ENCODE assay signal across 13 cellular contexts in genomic region chr21:20662523-20662922, GRCh38.
"Had no signal": no experiment of that assay in that cellular context is flagged by ENCODE, and none has a peak within 500 bp of the region (broad histone marks: within the 10 kb centered on the region; RNA-seq: fewer than 3 reads in every experiment).

No MANE protein-coding gene starts in this region.

- H3K4me1 Mint-ChIP-seq: activated CD8-positive, alpha-beta memory T cell treated with anti-CD3 and anti-CD28 coated beads, Interleukin-2, amount 10 ng/mL, durations not matched to agents 7 days and 5 days had no signal

- H3K4me3 Mint-ChIP-seq: activated CD8-positive, alpha-beta memory T cell treated with anti-CD3 and anti-CD28 coated beads, Interleukin-2, amount 10 ng/mL, durations not matched to agents 7 days and 5 days had no signal

- H3K36me3 Mint-ChIP-seq: activated CD8-positive, alpha-beta memory T cell treated with anti-CD3 and anti-CD28 coated beads, Interleukin-2, amount 10 ng/mL, durations not matched to agents 7 days and 5 days had no signal

- H3K27me3 ChIP-seq: gastroesophageal sphincter, pancreas, sigmoid colon, spleen, stomach, testis, upper lobe of left lung had no signal

- H3K4me3 ChIP-seq: gastroesophageal sphincter, pancreas, sigmoid colon, spleen, stomach, testis, upper lobe of left lung had no signal

- H3K27ac ChIP-seq: gastroesophageal sphincter, pancreas, sigmoid colon, spleen, stomach, testis, upper lobe of left lung had no signal

- H3K27me3 Mint-ChIP-seq: activated CD8-positive, alpha-beta memory T cell treated with anti-CD3 and anti-CD28 coated beads, Interleukin-2, amount 10 ng/mL, durations not matched to agents 7 days and 5 days had no signal

- DNase-seq: activated CD4-positive, alpha-beta T cell treated with anti-CD3 and anti-CD28 coated beads, Interleukin-2, amount 50 U/mL, for 4 hours; activated CD8-positive, alpha-beta memory T cell treated with anti-CD3 and anti-CD28 coated beads, Interleukin-2, amount 10 ng/mL, durations not matched to agents 7 days and 5 days; activated naive CD4-positive, alpha-beta T cell treated with anti-CD3 and anti-CD28 coated beads, Interleukin-2, amount 50 U/mL, for 16 hours; activated T-cell treated with anti-CD3 and anti-CD28 coated beads, Interleukin-2, amount 50 U/mL, for 1 hour; dermis blood vessel endothelial cell; sigmoid colon; spleen; stomach; testis; upper lobe of left lung had no signal

- H3K27ac Mint-ChIP-seq: activated CD8-positive, alpha-beta memory T cell treated with anti-CD3 and anti-CD28 coated beads, Interleukin-2, amount 10 ng/mL, durations not matched to agents 7 days and 5 days had no signal

- H3K9me3 ChIP-seq: pancreas, testis, upper lobe of left lung had no signal

- H3K36me3 ChIP-seq: gastroesophageal sphincter, pancreas, sigmoid colon, spleen, stomach, upper lobe of left lung had no signal

- ATAC-seq: activated CD4-positive, CD25-positive, alpha-beta regulatory T cell treated with anti-CD3 and anti-CD28 coated beads, Interleukin-2, amount 50 U/mL, for 24 hours; activated CD8-positive, alpha-beta memory T cell treated with anti-CD3 and anti-CD28 coated beads, Interleukin-2, amount 10 ng/mL, durations not matched to agents 7 days and 5 days; gastroesophageal sphincter; pancreas had no signal

- H3K4me1 ChIP-seq: gastroesophageal sphincter, pancreas, sigmoid colon, spleen, stomach, testis, upper lobe of left lung had no signal
